In the genomic region with DNA sequence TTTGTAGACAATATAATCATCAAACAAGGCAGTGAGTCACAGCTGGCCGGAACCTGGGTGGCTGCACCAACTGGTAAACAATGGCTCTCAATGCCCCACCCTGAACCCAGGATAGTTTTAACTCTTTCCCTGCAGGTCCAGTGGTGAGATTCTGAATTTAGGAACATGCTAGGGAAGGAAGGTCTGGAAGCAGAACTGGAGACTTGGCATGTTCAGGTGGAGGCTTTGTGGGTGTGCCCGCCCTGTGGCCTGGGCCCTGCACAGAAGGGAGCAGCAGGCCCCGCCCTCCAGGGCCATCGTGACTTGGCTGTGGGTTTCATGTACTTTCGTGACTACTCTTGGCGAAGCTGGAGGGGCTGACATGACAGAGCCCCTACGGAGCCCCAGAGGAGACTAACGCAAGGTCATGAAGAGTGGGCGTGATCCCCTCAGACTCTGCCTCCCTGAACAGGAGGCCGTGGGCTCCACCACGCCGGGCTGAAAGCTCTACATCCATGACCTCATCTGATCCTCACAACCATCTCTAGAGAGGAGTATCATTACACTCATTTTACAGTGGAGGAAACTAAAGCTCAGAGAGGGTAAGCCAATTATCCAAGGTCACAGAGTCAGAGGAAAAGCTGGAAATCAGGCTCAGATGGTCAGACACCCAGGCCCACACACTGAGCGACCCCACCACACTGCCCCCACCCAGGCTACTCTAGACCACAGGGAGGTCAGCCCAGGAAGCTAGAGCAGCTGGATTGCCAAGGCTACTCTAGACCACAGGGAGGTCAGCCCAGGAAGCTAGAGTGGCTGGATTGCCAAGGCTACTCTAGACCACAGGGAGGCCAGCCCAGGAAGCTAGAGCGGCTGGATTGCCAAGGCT, we compare ENCODE assay signal across 9 cellular contexts. TPM values are rescaled to one million over a fixed set of nuclear protein-coding genes. Genes with fewer than 3 reads are reported as not detected.
DNase-seq lines count a peak whose midpoint lies in the region; TF ChIP-seq lines count a peak whose summit lies in the region.
"Had no signal": no experiment of that assay in that cellular context is flagged by ENCODE, and none has a peak within 500 bp of the region (broad histone marks: within the 10 kb centered on the region; RNA-seq: fewer than 3 reads in every experiment).

No MANE protein-coding gene starts in this region.

- no peak for TF ChIP-seq CTCF in suprapubic skin (IDR thresholded peaks at IDR 0.05)

- H3K27ac Mint-ChIP-seq in immature natural killer cell, result peak overlapping the region; percentile 80 to 98 (median 90)

- H3K27ac ChIP-seq in angular gyrus (ENCODE audit: low read depth, low read length) (peak overlapping the region; percentile 94), suprapubic skin (peak overlapping the region; percentile 82)

- peak overlapping the region; percentile 55 to 69 (median 61) for H3K4me3 Mint-ChIP-seq in immature natural killer cell
- H3K4me3 Mint-ChIP-seq: CD4-positive, CD25-positive, alpha-beta regulatory T cell had no signal

- H3K9me3 ChIP-seq in suprapubic skin, result no peaks in the 10 kb centered on the region

- peaks cover 0 to 3% (median 2%) of the 10 kb centered on the region in 3 donors for H3K27me3 Mint-ChIP-seq in immature natural killer cell (ENCODE audit: low read depth in 3 of 3)
- H3K27me3 Mint-ChIP-seq: CD4-positive, CD25-positive, alpha-beta regulatory T cell had no signal

- TF ChIP-seq EP300 in suprapubic skin (IDR thresholded peaks at IDR 0.05), result no peak

- peaks cover 28 to 32% of the 10 kb centered on the region in 2 donors for H3K4me1 Mint-ChIP-seq in immature natural killer cell

- no peaks in the 10 kb centered on the region for H3K27me3 ChIP-seq in suprapubic skin

- H3K9me3 Mint-ChIP-seq in immature natural killer cell, result no peaks in the 10 kb centered on the region
- H3K9me3 Mint-ChIP-seq: CD4-positive, CD25-positive, alpha-beta regulatory T cell had no signal

- no peak overlapping the region for H3K4me3 ChIP-seq in suprapubic skin

- 20% methylated on average over 9 of the region's 14 CpGs for WGBS in suprapubic skin

- peaks cover 51% of the 10 kb centered on the region for H3K36me3 ChIP-seq in suprapubic skin

- peaks cover 36% of the 10 kb centered on the region for H3K4me1 ChIP-seq in suprapubic skin

- TF ChIP-seq POLR2A in suprapubic skin (IDR thresholded peaks at IDR 0.05), result no peak

- DNase-seq in NCI-H510A treated with DMSO at 0.1 percent for 48 hours (lab: John Stamatoyannopoulos, UW), result peak; percentile 9
- no peak for DNase-seq in NCI-H510A (lab: John Stamatoyannopoulos, UW)
- DNase-seq in immature natural killer cell, result peak in 2 of 3 donors; percentile 3 to 29
- DNase-seq in suprapubic skin (ENCODE audit: low spot score in 2 of 2), result peak in 1 of 2 donors; percentile 87
- no peak for DNase-seq in T1000 (lab: John Stamatoyannopoulos, UW)
- DNase-seq in stimulated activated CD4-positive, alpha-beta T cell treated with anti-CD3 and anti-CD28 coated beads, Interleukin-4, amount 100 ng/mL, for 1 hour, result no peak
- no peak for DNase-seq in NAMALWA (ENCODE audit: low spot score)
- DNase-seq: CD4-positive, CD25-positive, alpha-beta regulatory T cell had no signal

- H3K36me3 Mint-ChIP-seq in immature natural killer cell, result peaks cover 4 to 18% (median 9%) of the 10 kb centered on the region in 3 donors

RNA-seq across cellular contexts. Expression of gene MAFF, which starts 27.3 kb away (rescaled TPM):
- 10 to 100 TPM in 2 of 3 donors, 1 to 10 TPM in 1; 8.1 to 20.8 (median 15.2) TPM for polyA plus RNA-seq in immature natural killer cell
- total RNA-seq in suprapubic skin, result 10 to 100 TPM; 27.3 to 70.1 (median 52.8) TPM

RNA-seq across cellular contexts. Expression of gene TMEM184B, which starts 43.7 kb away (rescaled TPM):
- 10 to 100 TPM; 12.1 to 50.7 (median 30.3) TPM for polyA plus RNA-seq in immature natural killer cell
- 10 to 100 TPM; 41.5 to 54.9 (median 46.0) TPM for total RNA-seq in suprapubic skin

RNA-seq across cellular contexts. Expression of gene PLA2G6, which starts 47.5 kb away (rescaled TPM):
- 10 to 100 TPM in 1 of 3 donors, 1 to 10 TPM in 2; 3.3 to 11.4 (median 4.2) TPM for polyA plus RNA-seq in immature natural killer cell
- total RNA-seq in suprapubic skin, result 100 to 1,000 TPM in 1 of 4 donors, 10 to 100 TPM in 3; 49.7 to 178 (median 92.9) TPM

Comparison
In these comparisons a context has a peak if more than half of its experiments do, and no peak if none do; other contexts are left out.
1. DNase-seq: peak in NCI-H510A treated with DMSO at 0.1 percent for 48 hours (single experiment) and immature natural killer cell (2 of 3); none in NCI-H510A (single experiment), T1000 (single experiment), stimulated activated CD4-positive, alpha-beta T cell treated with anti-CD3 and anti-CD28 coated beads, Interleukin-4, amount 100 ng/mL, for 1 hour (single experiment) and NAMALWA (single experiment).